Comparison of ENCODE assay signal across 21 cellular contexts in the genomic region with DNA sequence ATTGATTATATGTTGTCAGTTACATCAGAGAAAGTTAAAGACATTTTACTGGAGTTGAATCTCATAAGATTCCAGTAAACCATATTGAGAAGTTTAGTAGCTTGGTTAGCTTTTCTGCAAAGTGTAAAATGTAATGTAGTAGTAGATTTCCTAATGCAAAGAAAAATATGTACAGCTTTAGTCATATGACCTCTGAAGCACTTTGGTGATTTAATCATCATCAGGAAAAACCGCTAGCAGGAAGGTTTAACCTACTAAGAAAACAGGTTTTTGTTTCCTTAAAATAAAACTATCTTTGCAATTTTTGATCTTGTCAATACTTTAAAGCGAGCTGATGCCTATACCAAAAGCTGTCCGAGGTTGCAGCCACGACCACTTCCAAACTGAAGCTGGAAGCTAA.
"Had no signal": no experiment of that assay in that cellular context is flagged by ENCODE, and none has a peak within 500 bp of the region (broad histone marks: within the 10 kb centered on the region; RNA-seq: fewer than 3 reads in every experiment).

No MANE protein-coding gene starts in this region.

- H3K36me3 ChIP-seq: esophagus muscularis mucosa, lower lobe of right lung, thoracic aorta had no signal

- H3K4me1 ChIP-seq: esophagus muscularis mucosa, lower lobe of right lung had no signal

- H3K4me3 ChIP-seq: esophagus muscularis mucosa, lower lobe of right lung, thoracic aorta had no signal

- H3K27ac Mint-ChIP-seq: activated naive CD4-positive, alpha-beta T cell treated with anti-CD3 and anti-CD28 coated beads, Interleukin-2, amount 50 U/mL, for 72 hours had no signal

- H3K27ac ChIP-seq: esophagus muscularis mucosa, lower lobe of right lung, thoracic aorta, VCaP had no signal

- FAIRE-seq: colon, endometrium had no signal

- ATAC-seq: activated naive CD4-positive, alpha-beta T cell treated with anti-CD3 and anti-CD28 coated beads, Interleukin-2, amount 50 U/mL, for 72 hours; left colon; lower lobe of right lung; sciatic nerve; SK-N-SH treated with all-trans-retinoic acid at 6 μM for 48 hours had no signal

- DNase-seq: activated CD4-positive, alpha-beta T cell treated with anti-CD3 and anti-CD28 coated beads, Interleukin-2, amount 50 U/mL, for 48 hours; activated CD8-positive, alpha-beta memory T cell treated with anti-CD3 and anti-CD28 coated beads, Interleukin-2, amount 50 U/mL, for 4 hours; activated effector memory CD4-positive, alpha-beta T cell treated with anti-CD3 and anti-CD28 coated beads, Interleukin-2, amount 50 U/mL, for 16 hours; activated T-cell treated with anti-CD3 and anti-CD28 coated beads, Interleukin-2, amount 50 U/mL, for 48 hours; amygdala; foreskin melanocyte; head of caudate nucleus; left colon; lower lobe of right lung; midbrain; stimulated activated CD4-positive, alpha-beta T cell treated with anti-CD3 and anti-CD28 coated beads, Interleukin-12 subunit alpha, Interleukin-12 subunit beta, amount 100 ng/mL, for 4 hours; stimulated activated CD4-positive, alpha-beta T cell treated with anti-CD3 and anti-CD28 coated beads, Interleukin-2, amount 100 ng/mL, for 24 hours; T-helper 1 cell had no signal

- H3K9me3 ChIP-seq: esophagus muscularis mucosa, lower lobe of right lung, thoracic aorta had no signal

- H3K27me3 ChIP-seq: esophagus muscularis mucosa had no signal

- H3K36me3 Mint-ChIP-seq: activated naive CD4-positive, alpha-beta T cell treated with anti-CD3 and anti-CD28 coated beads, Interleukin-2, amount 50 U/mL, for 72 hours had no signal
